ENCODE assay signal across 1 cellular context in genomic region chr3:150763841-150764483, GRCh38.
A peak's percentile ranks its signal among the peaks of the same experiment; 100 is the strongest.
TF ChIP-seq lines count a peak whose summit lies in the region.

No MANE protein-coding gene starts in this region.

TF ChIP-seq in HepG2, 621 proteins besides CTCF, POLR2A, EP300 and RAD21 (continued from another document and continues in another):
- TF ChIP-seq KMT2B (CRISPR knock-in tag; IDR thresholded peaks at IDR 0.05) = peak; percentile 9; the same call in 1 of the 2 replicates
- TF ChIP-seq ZNF3 (CRISPR knock-in tag; IDR thresholded peaks at IDR 0.05) = no peak; the same call in 1 of the 2 replicates
- peak; percentile 60 for TF ChIP-seq MYC (CRISPR knock-in tag; IDR thresholded peaks at IDR 0.05; ENCODE audit: borderline replicate concordance)
- no peak for TF ChIP-seq CEBPB (IDR thresholded peaks at IDR 0.05; ENCODE audit: borderline replicate concordance, low read depth, low read length)
- TF ChIP-seq ZNF614 (CRISPR knock-in tag; IDR thresholded peaks at IDR 0.05; ENCODE audit: borderline replicate concordance) = peak; percentile 72; the same call in 1 of the 2 replicates
- TF ChIP-seq NFE2L1 (CRISPR knock-in tag; IDR thresholded peaks at IDR 0.05; ENCODE audit: borderline replicate concordance) = no peak
- TF ChIP-seq IKZF1 (IDR thresholded peaks at IDR 0.05) = no peak
- TF ChIP-seq ZFP37 (CRISPR knock-in tag; IDR thresholded peaks at IDR 0.05; ENCODE audit: borderline replicate concordance) = 0 out of 2 replicates have a peak, but pooled peaks have one; percentile 10
- 0 out of 2 replicates have a peak, but pooled peaks have one; percentile 1 for TF ChIP-seq ETV5 (CRISPR knock-in tag; IDR thresholded peaks at IDR 0.05; ENCODE audit: borderline replicate concordance)
- TF ChIP-seq ZBTB7A (CRISPR knock-in tag; IDR thresholded peaks at IDR 0.05) = no peak
- no peak for TF ChIP-seq ZBTB25 (CRISPR knock-in tag; IDR thresholded peaks at IDR 0.05)
- peak; percentile 41; the same call in 1 of the 2 replicates for TF ChIP-seq TAF1 (CRISPR knock-in tag; IDR thresholded peaks at IDR 0.05)
- TF ChIP-seq RFXAP (CRISPR knock-in tag; IDR thresholded peaks at IDR 0.05; ENCODE audit: borderline replicate concordance) = no peak
- no peak for TF ChIP-seq IRF1 (CRISPR knock-in tag; IDR thresholded peaks at IDR 0.05; ENCODE audit: low read depth)
- TF ChIP-seq ZNF513 (CRISPR knock-in tag; conservative IDR thresholded peaks at IDR 0.05) = no peak
- no peak for TF ChIP-seq ZNF260 (CRISPR knock-in tag; IDR thresholded peaks at IDR 0.05; ENCODE audit: borderline replicate concordance, low read depth)
- peak; percentile 78; the same call in 1 of the 2 replicates for TF ChIP-seq AFF4 (CRISPR knock-in tag; IDR thresholded peaks at IDR 0.05)
- no peak for TF ChIP-seq PRPF4 (IDR thresholded peaks at IDR 0.05; ENCODE audit: low read depth, low read length, poor library complexity, severe bottlenecking)
- no peak for TF ChIP-seq TOPORS (CRISPR knock-in tag; IDR thresholded peaks at IDR 0.05)
- TF ChIP-seq TFDP2 (CRISPR knock-in tag; IDR thresholded peaks at IDR 0.05) = no peak
- 0 out of 2 replicates have a peak, but pooled peaks have one; percentile 63 for TF ChIP-seq HNF1B (CRISPR knock-in tag; IDR thresholded peaks at IDR 0.05)
- TF ChIP-seq NFYC (CRISPR knock-in tag; IDR thresholded peaks at IDR 0.05) = no peak
- TF ChIP-seq MLLT10 (CRISPR knock-in tag; IDR thresholded peaks at IDR 0.05) = no peak
- no peak for TF ChIP-seq ZBTB26 (CRISPR knock-in tag; IDR thresholded peaks at IDR 0.05; ENCODE audit: borderline replicate concordance)
- TF ChIP-seq NFKBIZ (CRISPR knock-in tag; IDR thresholded peaks at IDR 0.05) = 0 out of 2 replicates have a peak, but pooled peaks have one; percentile 21
- TF ChIP-seq ZNF879 (CRISPR knock-in tag; IDR thresholded peaks at IDR 0.05) = no peak
- TF ChIP-seq DZIP1 (CRISPR knock-in tag; IDR thresholded peaks at IDR 0.05) = no peak
- TF ChIP-seq DMAP1 (CRISPR knock-in tag; IDR thresholded peaks at IDR 0.05) = peak; percentile 76
- TF ChIP-seq XBP1 (CRISPR knock-in tag; IDR thresholded peaks at IDR 0.05) = no peak
- TF ChIP-seq KLF6 (CRISPR knock-in tag; IDR thresholded peaks at IDR 0.05) = 0 out of 2 replicates have a peak, but pooled peaks have one; percentile 23
- no peak for TF ChIP-seq DMTF1 (CRISPR knock-in tag; IDR thresholded peaks at IDR 0.05)
- no peak for TF ChIP-seq HHEX (CRISPR knock-in tag; IDR thresholded peaks at IDR 0.05)
- TF ChIP-seq HNRNPK (IDR thresholded peaks at IDR 0.05; ENCODE audit: low read depth, low read length, poor library complexity, severe bottlenecking) = no peak
- no peak for TF ChIP-seq ZNF383 (CRISPR knock-in tag; IDR thresholded peaks at IDR 0.05; ENCODE audit: borderline replicate concordance)
- no peak for TF ChIP-seq ATF7 (IDR thresholded peaks at IDR 0.05)
- TF ChIP-seq ATF7 (CRISPR knock-in tag; IDR thresholded peaks at IDR 0.05) = no peak; the same call in 1 of the 2 replicates
- TF ChIP-seq ZNF766 (CRISPR knock-in tag; IDR thresholded peaks at IDR 0.05; ENCODE audit: borderline replicate concordance) = 0 out of 2 replicates have a peak, but pooled peaks have one; percentile 10
- no peak for TF ChIP-seq MIXL1 (CRISPR knock-in tag; IDR thresholded peaks at IDR 0.05)
- no peak; a peak in 1 of 4 replicates for TF ChIP-seq NR2F1 (CRISPR knock-in tag; IDR thresholded peaks at IDR 0.05)
- TF ChIP-seq FOXK1 (CRISPR knock-in tag; IDR thresholded peaks at IDR 0.05; ENCODE audit: borderline replicate concordance, low read depth) = 0 out of 2 replicates have a peak, but pooled peaks have one; percentile 10
- 0 out of 2 replicates have a peak, but pooled peaks have one; percentile 77 for TF ChIP-seq ZSCAN5A (CRISPR knock-in tag; IDR thresholded peaks at IDR 0.05; ENCODE audit: borderline replicate concordance)
- no peak for TF ChIP-seq ZNF10 (CRISPR knock-in tag; IDR thresholded peaks at IDR 0.05; ENCODE audit: borderline replicate concordance, low read depth)
- no peak for TF ChIP-seq ELK4 (CRISPR knock-in tag; IDR thresholded peaks at IDR 0.05; ENCODE audit: borderline replicate concordance)
